Comparison of ENCODE assay signal across 10 cellular contexts in genomic region chr9:76987594-76988200, GRCh38. TPM values are rescaled to one million over a fixed set of nuclear protein-coding genes. Genes with fewer than 3 reads are reported as not detected.
DNase-seq lines count a peak whose midpoint lies in the region; ATAC-seq and TF ChIP-seq lines count a peak whose summit lies in the region.
"Had no signal": no experiment of that assay in that cellular context is flagged by ENCODE, and none has a peak within 500 bp of the region (broad histone marks: within the 10 kb centered on the region; RNA-seq: fewer than 3 reads in every experiment).

No MANE protein-coding gene starts in this region.

- ATAC-seq in DND-41 (ENCODE audit: insufficient read depth, low read depth): no peak
- peak; percentile 60 for ATAC-seq in HG02798 (IDR thresholded peaks at IDR 0.05; ENCODE audit: poor library complexity, unreplicated experiment)
- no peak for ATAC-seq in HG02571 (IDR thresholded peaks at IDR 0.05; ENCODE audit: unreplicated experiment)
- no peak for ATAC-seq in right cardiac atrium

- intact Hi-C loops in right cardiac atrium (cut with DNase I) (loop anchor here in 1 of 4 donors (5.0 kb wide), 1 partner anchor 180 kb away; no protein-coding TSS in a partner anchor), ovary (cut with DNase I) (no loop called here)

- H3K4me1 ChIP-seq in DND-41 (ENCODE audit: insufficient read depth, low read length) (no peaks in the 10 kb centered on the region), right cardiac atrium (ENCODE audit: control insufficient read depth, insufficient read depth, low read length) (no peaks in the 10 kb centered on the region), ovary (ENCODE audit: insufficient read depth) (no peaks in the 10 kb centered on the region)

- H3K27ac ChIP-seq in DND-41 (ENCODE audit: low read length) (no peak overlapping the region), right cardiac atrium (ENCODE audit: low read length) (no peak overlapping the region), ovary (no peak overlapping the region)

- no peak overlapping the region for H3K4me3 ChIP-seq in DND-41 (ENCODE audit: low read depth in 1 of 2, low read length in 2 of 2)
- no peak overlapping the region for H3K4me3 ChIP-seq in right cardiac atrium (ENCODE audit: low read length)
- no peak overlapping the region for H3K4me3 ChIP-seq in ovary

- H3K4me2 ChIP-seq in DND-41 (ENCODE audit: insufficient read depth, low read length): no peak overlapping the region

- 59% methylated on average over 3 of the region's 3 CpGs for WGBS in right cardiac atrium
- WGBS in ovary, 3 donors: 63 to 69% (median 67%) methylated on average over 3 of the region's 3 CpGs

- DNase-seq in DND-41 (no peak), NCI-H82 treated with DMSO at 0.1 percent for 48 hours (lab: John Stamatoyannopoulos, UW; ENCODE audit: unreplicated experiment) (peak; percentile 16), dermis blood vessel endothelial cell (peak; percentile 57), mucosa of gallbladder (ENCODE audit: low spot score) (peak; percentile 31), right cardiac atrium (no peak), ovary (no peak)

- H3K79me2 ChIP-seq in DND-41 (ENCODE audit: insufficient read depth, low read length): no peaks in the 10 kb centered on the region

- no peak overlapping the region for H2AFZ ChIP-seq in DND-41 (ENCODE audit: low read depth, low read length)

- H3K9me3 ChIP-seq in DND-41 (ENCODE audit: insufficient read depth, low read length, severe bottlenecking): no peaks in the 10 kb centered on the region
- no peaks in the 10 kb centered on the region for H3K9me3 ChIP-seq in right cardiac atrium (ENCODE audit: control insufficient read depth, low read length)
- no peaks in the 10 kb centered on the region for H3K9me3 ChIP-seq in ovary

- no peak for TF ChIP-seq EP300 in ovary (IDR thresholded peaks at IDR 0.05)

- no peak for TF ChIP-seq POLR2A in ovary (IDR thresholded peaks at IDR 0.05)

- H3K36me3 ChIP-seq in DND-41 (ENCODE audit: insufficient read depth, low read length): no peaks in the 10 kb centered on the region
- no peaks in the 10 kb centered on the region for H3K36me3 ChIP-seq in ovary

- no peaks in the 10 kb centered on the region for H4K20me1 ChIP-seq in DND-41 (ENCODE audit: insufficient read depth, low read length)

- peaks cover 4% of the 10 kb centered on the region for H3K27me3 ChIP-seq in DND-41 (ENCODE audit: insufficient read depth, low read length, poor library complexity)
- H3K27me3 ChIP-seq in right cardiac atrium (ENCODE audit: control insufficient read depth, insufficient read depth): peaks cover 2% of the 10 kb centered on the region
- H3K27me3 ChIP-seq in ovary: no peaks in the 10 kb centered on the region

- H3K9ac ChIP-seq in DND-41 (ENCODE audit: low read depth, low read length): no peak overlapping the region

- TF ChIP-seq CTCF in DND-41 (IDR thresholded peaks at IDR 0.05; ENCODE audit: borderline replicate concordance, extremely low read depth, low read length, poor library complexity, severe bottlenecking) (peak; percentile 50), ovary (IDR thresholded peaks at IDR 0.05) (no peak)

RNA-seq across cellular contexts. Expression of gene FOXB2, which starts 31.8 kb away (rescaled TPM):
- total RNA-seq in dermis blood vessel endothelial cell: not detected in 2 replicates
- total RNA-seq in mucosa of gallbladder: not detected
- total RNA-seq in right cardiac atrium: not detected
- not detected for polyA plus RNA-seq in right cardiac atrium
- total RNA-seq in ovary: 1 to 10 TPM in 2 of 7 donors, under 1 TPM in 1, not detected in 4; 0.24 to 3.0 (median 1.6) TPM
- polyA plus RNA-seq in ovary: not detected
- total RNA-seq: pulmonary artery endothelial cell; T-helper 1 cell treated with Interleukin-12 subunit alpha and Interleukin-12 subunit beta and Interleukin-4 antibody, amounts not matched to agents 30 ng/mL and 1 ng/mL, for 36 hours had no signal

Comparison
In these comparisons a context has a peak if more than half of its experiments do, and no peak if none do; other contexts are left out.
1. DNase-seq: peak in NCI-H82 treated with DMSO at 0.1 percent for 48 hours (single experiment), dermis blood vessel endothelial cell (single experiment) and mucosa of gallbladder (single experiment); none in DND-41 (single experiment), right cardiac atrium (0 of 3) and ovary (0 of 5).